9 cellular contexts compared by ENCODE assay signal in genomic region chr5:68424799-68425537, GRCh38.
DNase-seq lines count a peak whose midpoint lies in the region; ATAC-seq and TF ChIP-seq lines count a peak whose summit lies in the region.
"Had no signal": no experiment of that assay in that cellular context is flagged by ENCODE, and none has a peak within 500 bp of the region (broad histone marks: within the 10 kb centered on the region; RNA-seq: fewer than 3 reads in every experiment).

No MANE protein-coding gene starts in this region.

- peak overlapping the region; percentile 62 for H3K27ac Mint-ChIP-seq in T-helper 1 cell treated with Interleukin-12 subunit alpha and Interleukin-12 subunit beta and Interleukin-4 antibody, amounts not matched to agents 30 μg/mL and 1 μg/mL, for 36 hours
- peak overlapping the region; percentile 26 to 92 (median 62) for H3K27ac Mint-ChIP-seq in immature natural killer cell

- H3K36me3 Mint-ChIP-seq in T-helper 1 cell treated with Interleukin-12 subunit alpha and Interleukin-12 subunit beta and Interleukin-4 antibody, amounts not matched to agents 30 μg/mL and 1 μg/mL, for 36 hours (ENCODE audit: low read depth) = no peaks in the 10 kb centered on the region
- no peaks in the 10 kb centered on the region for H3K36me3 Mint-ChIP-seq in immature natural killer cell
- H3K36me3 Mint-ChIP-seq: brain had no signal

- no peak for TF ChIP-seq CTCF in sigmoid colon (IDR thresholded peaks at IDR 0.05)

- peak; percentile 23 to 37 (median 35) for DNase-seq in immature natural killer cell
- no peak for DNase-seq in sigmoid colon
- DNase-seq in stimulated activated CD8-positive, alpha-beta memory T cell treated with anti-CD3 and anti-CD28 coated beads, Interleukin-4, amount 100 ng/mL, for 48 hours = no peak
- DNase-seq in middle frontal gyrus (ENCODE audit: extremely low spot score, low spot score) = no peak

- peak; percentile 49 for ATAC-seq in GM19035 (IDR thresholded peaks at IDR 0.05; ENCODE audit: unreplicated experiment)
- ATAC-seq in HG03108 (IDR thresholded peaks at IDR 0.05; ENCODE audit: unreplicated experiment) = peak; percentile 87

- H3K4me1 Mint-ChIP-seq in T-helper 1 cell treated with Interleukin-12 subunit alpha and Interleukin-12 subunit beta and Interleukin-4 antibody, amounts not matched to agents 30 μg/mL and 1 μg/mL, for 36 hours (ENCODE audit: low read depth) = peaks cover 25% of the 10 kb centered on the region
- peaks cover 22 to 41% of the 10 kb centered on the region in 2 donors for H3K4me1 Mint-ChIP-seq in immature natural killer cell

- H4K20me1 ChIP-seq in BLaER1 treated with 17β-estradiol and CSF1 and Interleukin-3, amounts not matched to agents 10 nM and 100 nM = no peaks in the 10 kb centered on the region

- WGBS in sigmoid colon, 2 donors = 35 to 55% methylated on average over 6 of the region's 6 CpGs

- H3K9me3 Mint-ChIP-seq in T-helper 1 cell treated with Interleukin-12 subunit alpha and Interleukin-12 subunit beta and Interleukin-4 antibody, amounts not matched to agents 30 μg/mL and 1 μg/mL, for 36 hours = no peaks in the 10 kb centered on the region
- H3K9me3 Mint-ChIP-seq in immature natural killer cell = no peaks in the 10 kb centered on the region
- H3K9me3 Mint-ChIP-seq: brain had no signal

- H3K27me3 Mint-ChIP-seq in T-helper 1 cell treated with Interleukin-12 subunit alpha and Interleukin-12 subunit beta and Interleukin-4 antibody, amounts not matched to agents 30 μg/mL and 1 μg/mL, for 36 hours (ENCODE audit: low read depth) = peaks cover 26% of the 10 kb centered on the region
- peaks cover 0 to 2% (median 0%) of the 10 kb centered on the region in 3 donors for H3K27me3 Mint-ChIP-seq in immature natural killer cell (ENCODE audit: low read depth in 3 of 3)

- H3K27ac ChIP-seq in BLaER1 treated with 17β-estradiol and CSF1 and Interleukin-3, amounts not matched to agents 10 nM and 100 nM = peak overlapping the region in 1 of 11 experiments; percentile 30; a peak in 1 of 22 replicates
- H3K27ac ChIP-seq in sigmoid colon = no peak overlapping the region

- H3K4me3 Mint-ChIP-seq in T-helper 1 cell treated with Interleukin-12 subunit alpha and Interleukin-12 subunit beta and Interleukin-4 antibody, amounts not matched to agents 30 μg/mL and 1 μg/mL, for 36 hours = peak overlapping the region; percentile 1
- peak overlapping the region in 3 of 5 donors; percentile 12 to 74 (median 31) for H3K4me3 Mint-ChIP-seq in immature natural killer cell
- H3K4me3 Mint-ChIP-seq: brain had no signal

- intact Hi-C loops in sigmoid colon (cut with DNase I) = no loop called here

- no peak overlapping the region for H3K9ac ChIP-seq in BLaER1 treated with 17β-estradiol and CSF1 and Interleukin-3, amounts not matched to agents 10 nM and 100 nM

- H3K4me2 ChIP-seq in BLaER1 treated with 17β-estradiol and CSF1 and Interleukin-3, amounts not matched to agents 10 nM and 100 nM = peak overlapping the region; percentile 14 to 73 (median 41); a peak in 18 of 22 replicates

- no peak for TF ChIP-seq EP300 in sigmoid colon (IDR thresholded peaks at IDR 0.05)

- no peaks in the 10 kb centered on the region for H3K9me3 ChIP-seq in BLaER1 treated with 17β-estradiol and CSF1 and Interleukin-3, amounts not matched to agents 10 nM and 100 nM (replicated peaks in 1 of 11)
- no peaks in the 10 kb centered on the region for H3K9me3 ChIP-seq in sigmoid colon

- H3K27me3 ChIP-seq in BLaER1 treated with 17β-estradiol and CSF1 and Interleukin-3, amounts not matched to agents 10 nM and 100 nM = no peaks in the 10 kb centered on the region
- no peaks in the 10 kb centered on the region for H3K27me3 ChIP-seq in sigmoid colon

- TF ChIP-seq POLR2A in sigmoid colon (IDR thresholded peaks at IDR 0.05) = no peak

- H3K36me3 ChIP-seq in BLaER1 treated with 17β-estradiol and CSF1 and Interleukin-3, amounts not matched to agents 10 nM and 100 nM = no peaks in the 10 kb centered on the region
- no peaks in the 10 kb centered on the region for H3K36me3 ChIP-seq in sigmoid colon

- peaks cover 9 to 47% (median 15%) of the 10 kb centered on the region in 10 experiments for H3K4me1 ChIP-seq in BLaER1 treated with 17β-estradiol and CSF1 and Interleukin-3, amounts not matched to agents 10 nM and 100 nM
- peaks cover 0 to 7% (median 2%) of the 10 kb centered on the region in 4 donors for H3K4me1 ChIP-seq in sigmoid colon

- no peak overlapping the region for H3K4me3 ChIP-seq in BLaER1 treated with 17β-estradiol and CSF1 and Interleukin-3, amounts not matched to agents 10 nM and 100 nM
- H3K4me3 ChIP-seq in sigmoid colon = no peak overlapping the region

Comparison
In these comparisons a context has a peak if more than half of its experiments do, and no peak if none do; other contexts are left out.
1. DNase-seq: peak in immature natural killer cell (3 of 3); none in sigmoid colon (single experiment), stimulated activated CD8-positive, alpha-beta memory T cell treated with anti-CD3 and anti-CD28 coated beads, Interleukin-4, amount 100 ng/mL, for 48 hours (single experiment) and middle frontal gyrus (single experiment).